ENCODE assay signal across 18 cellular contexts in genomic region chr4:3642056-3642630, GRCh38.
A peak's percentile ranks its signal among the peaks of the same experiment; 100 is the strongest.
DNase-seq lines count a peak whose midpoint lies in the region; ATAC-seq and TF ChIP-seq lines count a peak whose summit lies in the region.
"Had no signal": no experiment of that assay in that cellular context is flagged by ENCODE, and none has a peak within 500 bp of the region (broad histone marks: within the 10 kb centered on the region; RNA-seq: fewer than 3 reads in every experiment).

No MANE protein-coding gene starts in this region.

- H3K4me3 ChIP-seq in lower lobe of right lung (no peak overlapping the region), spleen (no peak overlapping the region)

- H3K36me3 ChIP-seq in lower lobe of right lung, result no peaks in the 10 kb centered on the region
- no peaks in the 10 kb centered on the region for H3K36me3 ChIP-seq in spleen

- no peak for ATAC-seq in Right ventricle myocardium superior (ENCODE audit: poor library complexity)
- ATAC-seq in left cardiac atrium, result no peak
- ATAC-seq in lower lobe of right lung, result no peak
- ATAC-seq in GM19397 (IDR thresholded peaks at IDR 0.05; ENCODE audit: unreplicated experiment), result no peak
- ATAC-seq in GM18505 (IDR thresholded peaks at IDR 0.05; ENCODE audit: unreplicated experiment), result no peak
- ATAC-seq: HCT116 had no signal

- TF ChIP-seq POLR2A in spleen (IDR thresholded peaks at IDR 0.05), result no peak
- no peak for TF ChIP-seq POLR2A in GM18505 (IDR thresholded peaks at IDR 0.05; ENCODE audit: borderline replicate concordance, extremely low read depth, insufficient read depth, insufficient read length)

- WGBS in spleen, 5 donors, result 92 to 96% (median 96%) methylated on average over 63 to 66 of the region's 66 CpGs

- intact Hi-C loops in Right ventricle myocardium superior (cut with DNase I) (no loop called here), left cardiac atrium (cut with DNase I) (no loop called here), lower lobe of right lung (cut with DNase I) (no loop called here), spleen (cut with DNase I; ENCODE audit: low total_unique reads) (no loop called here)

- H3K27ac ChIP-seq in lower lobe of right lung (no peak overlapping the region), spleen (no peak overlapping the region)
- H3K27ac ChIP-seq: C4-2B had no signal

- H3K4me1 ChIP-seq in lower lobe of right lung (no peaks in the 10 kb centered on the region), spleen (peaks cover 0 to 11% (median 0%) of the 10 kb centered on the region in 6 donors)

- DNase-seq in Right ventricle myocardium superior (peak; percentile 17), left cardiac atrium (no peak), lower lobe of right lung (peak; percentile 36), spleen (peak; percentile 54), NCI-H524 (lab: John Stamatoyannopoulos, UW) (no peak)
- DNase-seq: 8988T; CD4-positive, alpha-beta T cell; DMS153; DMS79; GDM1; GOT3; H7; HFFc6; IMR-90 had no signal

- H3K9me3 ChIP-seq in lower lobe of right lung, result no peaks in the 10 kb centered on the region
- H3K9me3 ChIP-seq in spleen, result no peaks in the 10 kb centered on the region

- TF ChIP-seq CTCF in lower lobe of right lung (IDR thresholded peaks at IDR 0.05), result no peak
- TF ChIP-seq CTCF in spleen (IDR thresholded peaks at IDR 0.05 in 8 of 11, conservative IDR thresholded peaks at IDR 0.05 in 3 of 11), result no peak

- H3K27me3 ChIP-seq in lower lobe of right lung (ENCODE audit: low read depth), result peaks cover 10% of the 10 kb centered on the region
- H3K27me3 ChIP-seq in spleen (replicated peaks in 1 of 7), result peaks cover 0 to 41% (median 0%) of the 10 kb centered on the region in 7 donors

Comparison
In these comparisons a context has a peak if more than half of its experiments do, and no peak if none do; other contexts are left out.
1. DNase-seq: peak in Right ventricle myocardium superior (single experiment), lower lobe of right lung (single experiment) and spleen (single experiment); none in left cardiac atrium (single experiment) and NCI-H524 (0 of 2).